28 cellular contexts compared by ENCODE assay signal in the genomic region with DNA sequence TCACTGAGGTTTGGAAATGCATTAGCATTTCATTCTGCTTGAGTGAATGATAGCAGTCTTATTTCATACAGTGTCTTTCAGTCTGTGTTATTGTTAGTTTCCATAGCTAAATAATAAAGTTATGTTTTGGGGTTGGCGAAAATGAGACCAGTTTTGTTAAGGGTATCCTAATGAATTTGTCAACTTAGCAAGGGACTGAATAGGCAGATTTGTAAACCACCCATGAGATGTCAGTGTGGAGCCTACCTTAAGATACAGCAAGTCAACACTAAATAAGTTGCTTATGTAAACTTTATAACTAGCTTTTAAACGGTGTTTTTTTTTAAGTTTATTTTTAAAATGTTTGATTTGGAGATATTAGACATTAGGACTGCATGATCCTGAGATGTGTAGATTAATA.
"Had no signal": no experiment of that assay in that cellular context is flagged by ENCODE, and none has a peak within 500 bp of the region (broad histone marks: within the 10 kb centered on the region; RNA-seq: fewer than 3 reads in every experiment).

No MANE protein-coding gene starts in this region.

- H3K27me3 Mint-ChIP-seq: activated naive CD4-positive, alpha-beta T cell treated with anti-CD3 and anti-CD28 coated beads, Interleukin-2, amount 50 U/mL, for 24 hours; brain had no signal

- H3K27ac ChIP-seq: Peyer's patch, RWPE1 had no signal

- H3K9me3 ChIP-seq: Peyer's patch had no signal

- ATAC-seq: activated CD4-positive, CD25-positive, alpha-beta regulatory T cell treated with anti-CD3 and anti-CD28 coated beads, Interleukin-2, amount 50 U/mL, for 24 hours; activated CD8-positive, alpha-beta T cell treated with anti-CD3 and anti-CD28 coated beads, Interleukin-2, amount 10 ng/mL, durations not matched to agents 7 days and 5 days; activated T-cell treated with anti-CD3 and anti-CD28 coated beads, Interleukin-2, amount 50 U/mL, for 4 hours; PC-3; Right ventricle myocardium inferior; WTC11 had no signal

- H3K4me3 Mint-ChIP-seq: activated CD8-positive, alpha-beta T cell treated with anti-CD3 and anti-CD28 coated beads, Interleukin-2, amount 10 ng/mL, durations not matched to agents 7 days and 5 days; activated naive CD4-positive, alpha-beta T cell treated with anti-CD3 and anti-CD28 coated beads, Interleukin-2, amount 50 U/mL, for 24 hours; activated T-cell treated with anti-CD3 and anti-CD28 coated beads, Interleukin-2, amount 50 U/mL, for 4 hours; brain; T-helper 2 cell treated with Interferon-gamma antibody and Interleukin-4, amounts not matched to agents 5 μg/mL and 100 μg/mL, for 36 hours; WTC11 had no signal

- H3K4me1 ChIP-seq: Peyer's patch had no signal

- H3K4me3 ChIP-seq: Peyer's patch had no signal

- H3K27me3 ChIP-seq: Peyer's patch had no signal

- H3K9me3 Mint-ChIP-seq: activated naive CD4-positive, alpha-beta T cell treated with anti-CD3 and anti-CD28 coated beads, Interleukin-2, amount 50 U/mL, for 24 hours; activated T-cell treated with anti-CD3 and anti-CD28 coated beads, Interleukin-2, amount 50 U/mL, for 4 hours; brain; T-helper 2 cell treated with Interferon-gamma antibody and Interleukin-4, amounts not matched to agents 5 μg/mL and 100 μg/mL, for 36 hours; WTC11 had no signal

- H3K27ac Mint-ChIP-seq: activated CD8-positive, alpha-beta T cell treated with anti-CD3 and anti-CD28 coated beads, Interleukin-2, amount 10 ng/mL, durations not matched to agents 7 days and 5 days; brain; T-helper 2 cell treated with Interferon-gamma antibody and Interleukin-4, amounts not matched to agents 5 μg/mL and 100 μg/mL, for 36 hours; WTC11 had no signal

- DNase-seq: activated CD4-positive, alpha-beta T cell treated with anti-CD3 and anti-CD28 coated beads for 4 hours; activated CD8-positive, alpha-beta T cell treated with anti-CD3 and anti-CD28 coated beads, Interleukin-2, amount 10 ng/mL, durations not matched to agents 7 days and 5 days; activated effector memory CD4-positive, alpha-beta T cell treated with anti-CD3 and anti-CD28 coated beads, Interleukin-2, amount 50 U/mL, for 16 hours; activated naive CD4-positive, alpha-beta T cell treated with Interleukin-2 at 50 U/mL for 16 hours; activated T-cell treated with anti-CD3 and anti-CD28 coated beads, Interleukin-2, amount 50 U/mL, for 4 hours; anterior cingulate cortex; caudate nucleus; cerebellar nuclear complex; KG1; NCI-H1105; NCI-H1417 treated with DMSO at 0.1 percent for 48 hours; NCI-H1694; NCI-H1930; NCI-H2081 treated with DMSO at 0.1 percent for 48 hours; NCI-H345; NCI-H526; NCI-H748 treated with DMSO at 0.1 percent for 48 hours; NK-92 treated with Interleukin-12 subunit alpha and Interleukin-12 subunit beta, amount 100 ng/mL, for 24 hours; PC-3; Peyer's patch; SIG-M5 had no signal

- H3K4me1 Mint-ChIP-seq: brain, WTC11 had no signal
